Comparison of ENCODE assay signal across 26 cellular contexts in genomic region chr6:12129523-12129922, GRCh38.
"Had no signal": no experiment of that assay in that cellular context is flagged by ENCODE, and none has a peak within 500 bp of the region (broad histone marks: within the 10 kb centered on the region; RNA-seq: fewer than 3 reads in every experiment).

No MANE protein-coding gene starts in this region.

- H3K27me3 Mint-ChIP-seq: dendritic cell treated with granulocyte-macrophage colony-stimulating factor and Interleukin-4, amounts not matched to agents 40 ng/mL and 50 ng/mL, for 4 days; effector memory CD8-positive, alpha-beta T cell had no signal

- ATAC-seq: effector memory CD8-positive, alpha-beta T cell; esophagus mucosa; foreskin keratinocyte; gastrocnemius medialis; gastroesophageal sphincter; heart left ventricle; heart right ventricle had no signal

- H3K27me3 ChIP-seq: colonic mucosa, dorsolateral prefrontal cortex, esophagus muscularis mucosa, esophagus squamous epithelium, foreskin keratinocyte, gastrocnemius medialis, gastroesophageal sphincter, heart left ventricle, heart right ventricle, hepatocyte had no signal

- H3K36me3 ChIP-seq: colonic mucosa, gastrocnemius medialis had no signal

- DNase-seq: colonic mucosa; cortex of kidney; dermis blood vessel endothelial cell; dorsolateral prefrontal cortex; effector CD4-positive, alpha-beta T cell; effector CD8-positive, alpha-beta T cell; effector memory CD4-positive, alpha-beta T cell; effector memory CD8-positive, alpha-beta T cell; endodermal cell; erythroblast; esophagus squamous epithelium; foreskin fibroblast; foreskin keratinocyte; foreskin melanocyte; gastrocnemius medialis; glutamatergic neuron; head of caudate nucleus; heart left ventricle; heart right ventricle had no signal

- H3K4me3 ChIP-seq: colonic mucosa, coronary artery, dorsolateral prefrontal cortex, esophagus muscularis mucosa, esophagus squamous epithelium, gastrocnemius medialis, gastroesophageal sphincter, heart left ventricle, heart right ventricle, hepatocyte had no signal

- H3K9me3 ChIP-seq: colonic mucosa, esophagus muscularis mucosa, esophagus squamous epithelium, gastrocnemius medialis, gastroesophageal sphincter, heart left ventricle had no signal

- H3K4me2 ChIP-seq: hepatocyte had no signal

- H3K4me1 Mint-ChIP-seq: endodermal cell had no signal

- H2AFZ ChIP-seq: hepatocyte had no signal

- H3K9me3 Mint-ChIP-seq: dendritic cell treated with granulocyte-macrophage colony-stimulating factor and Interleukin-4, amounts not matched to agents 40 ng/mL and 50 ng/mL, for 4 days; effector memory CD8-positive, alpha-beta T cell; endodermal cell had no signal

- H3K4me3 Mint-ChIP-seq: dendritic cell treated with granulocyte-macrophage colony-stimulating factor and Interleukin-4, amounts not matched to agents 40 ng/mL and 50 ng/mL, for 4 days; effector memory CD8-positive, alpha-beta T cell; endodermal cell had no signal

- H3K4me1 ChIP-seq: colonic mucosa, esophagus squamous epithelium, foreskin keratinocyte, gastroesophageal sphincter had no signal

- H3K27ac Mint-ChIP-seq: dendritic cell treated with granulocyte-macrophage colony-stimulating factor and Interleukin-4, amounts not matched to agents 40 ng/mL and 50 ng/mL, for 4 days; effector memory CD8-positive, alpha-beta T cell; endodermal cell had no signal

- H3K27ac ChIP-seq: colonic mucosa, coronary artery, dorsolateral prefrontal cortex, epithelial cell of prostate, esophagus muscularis mucosa, esophagus squamous epithelium, foreskin keratinocyte, gastrocnemius medialis, gastroesophageal sphincter, heart left ventricle, heart right ventricle, hepatocyte had no signal
